8 cellular contexts compared by ENCODE assay signal in genomic region chr1:78045850-78046778, GRCh38. TPM values are rescaled to one million over a fixed set of nuclear protein-coding genes. Genes with fewer than 3 reads are reported as not detected.
DNase-seq lines count a peak whose midpoint lies in the region; ATAC-seq and TF ChIP-seq lines count a peak whose summit lies in the region.

A gene with protein sequence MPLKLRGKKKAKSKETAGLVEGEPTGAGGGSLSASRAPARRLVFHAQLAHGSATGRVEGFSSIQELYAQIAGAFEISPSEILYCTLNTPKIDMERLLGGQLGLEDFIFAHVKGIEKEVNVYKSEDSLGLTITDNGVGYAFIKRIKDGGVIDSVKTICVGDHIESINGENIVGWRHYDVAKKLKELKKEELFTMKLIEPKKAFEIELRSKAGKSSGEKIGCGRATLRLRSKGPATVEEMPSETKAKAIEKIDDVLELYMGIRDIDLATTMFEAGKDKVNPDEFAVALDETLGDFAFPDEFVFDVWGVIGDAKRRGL (plus strand): TSS chr1:78045966. CDS start chr1:78046095, 129 bp downstream.

- H3K36me3 Mint-ChIP-seq in neural crest cell (ENCODE audit: low read depth) = no peaks in the 10 kb centered on the region

- H3K27me3 Mint-ChIP-seq in neural crest cell (ENCODE audit: low read depth) = peaks cover 70% of the 10 kb centered on the region

- no peak within 1 kb of the TSS for H3K27ac Mint-ChIP-seq in neural crest cell (ENCODE audit: unreplicated experiment)

- H3K27ac ChIP-seq in vagina = peak within 1 kb of the TSS; percentile 75

- DNase-seq in AG08395 (ENCODE audit: low spot score) (peak; percentile 21), HFF-Myc (ENCODE audit: extremely low read depth, low read depth) (no peak), fibroblast of pulmonary artery (ENCODE audit: low read depth) (peak; percentile 26), neural crest cell (ENCODE audit: low read depth, low spot score) (no peak), vagina (ENCODE audit: extremely low spot score in 2 of 2) (no peak), NCI-H187 treated with DMSO at 0.1 percent for 48 hours (lab: John Stamatoyannopoulos, UW) (no peak)
- peak; percentile 64 for DNase-seq in activated CD8-positive, alpha-beta memory T cell treated with anti-CD3 and anti-CD28 coated beads for 24 hours

- H3K4me3 ChIP-seq in HFF-Myc (replicated peaks; ENCODE audit: low read depth, low read length) = peak within 1 kb of the TSS; percentile 48
- H3K4me3 ChIP-seq in fibroblast of pulmonary artery (replicated peaks; ENCODE audit: low read depth, low read length) = peak within 1 kb of the TSS; percentile 54
- peak within 1 kb of the TSS; percentile 51 to 57 for H3K4me3 ChIP-seq in vagina

- H3K4me1 ChIP-seq in vagina = peaks cover 12% of the 10 kb centered on the region

- peak within 1 kb of the TSS; percentile 78 for H3K4me3 Mint-ChIP-seq in neural crest cell

- H3K9me3 ChIP-seq in vagina = no peaks in the 10 kb centered on the region

- H3K9me3 Mint-ChIP-seq in neural crest cell = no peaks in the 10 kb centered on the region

- ATAC-seq in HG03378 (IDR thresholded peaks at IDR 0.05; ENCODE audit: unreplicated experiment) = no peak

- intact Hi-C loops in vagina (cut with DNase I) = no loop called here

- H3K27me3 ChIP-seq in vagina = no peaks in the 10 kb centered on the region

- TF ChIP-seq CTCF in HFF-Myc (IDR thresholded peaks at IDR 0.05; ENCODE audit: low read depth, low read length, missing control alignments) (no peak), fibroblast of pulmonary artery (IDR thresholded peaks at IDR 0.05; ENCODE audit: low read length, missing control alignments) (no peak), neural crest cell (conservative IDR thresholded peaks at IDR 0.05) (no peak), vagina (IDR thresholded peaks at IDR 0.05) (no peak)

- peaks cover 13% of the 10 kb centered on the region for H3K4me1 Mint-ChIP-seq in neural crest cell

- no peak for TF ChIP-seq POLR2A in vagina (IDR thresholded peaks at IDR 0.05)

- H3K36me3 ChIP-seq in vagina = no peaks in the 10 kb centered on the region

RNA-seq across cellular contexts. Expression of the gene that starts here (rescaled TPM):
- total RNA-seq in neural crest cell (not detected in 2 replicates), vagina (2.7 TPM)

Comparison
In these comparisons a context has a peak if more than half of its experiments do, and no peak if none do; other contexts are left out.
1. DNase-seq: peak in AG08395 (single experiment), activated CD8-positive, alpha-beta memory T cell treated with anti-CD3 and anti-CD28 coated beads for 24 hours (single experiment) and fibroblast of pulmonary artery (single experiment); none in HFF-Myc (single experiment), neural crest cell (single experiment), vagina (0 of 2) and NCI-H187 treated with DMSO at 0.1 percent for 48 hours (single experiment).
2. Peak in every context shown above with its lines, with median percentiles within 50 percentile points of each other: H3K4me3 ChIP-seq.